Comparison of ENCODE assay signal across 17 cellular contexts in the genomic region with DNA sequence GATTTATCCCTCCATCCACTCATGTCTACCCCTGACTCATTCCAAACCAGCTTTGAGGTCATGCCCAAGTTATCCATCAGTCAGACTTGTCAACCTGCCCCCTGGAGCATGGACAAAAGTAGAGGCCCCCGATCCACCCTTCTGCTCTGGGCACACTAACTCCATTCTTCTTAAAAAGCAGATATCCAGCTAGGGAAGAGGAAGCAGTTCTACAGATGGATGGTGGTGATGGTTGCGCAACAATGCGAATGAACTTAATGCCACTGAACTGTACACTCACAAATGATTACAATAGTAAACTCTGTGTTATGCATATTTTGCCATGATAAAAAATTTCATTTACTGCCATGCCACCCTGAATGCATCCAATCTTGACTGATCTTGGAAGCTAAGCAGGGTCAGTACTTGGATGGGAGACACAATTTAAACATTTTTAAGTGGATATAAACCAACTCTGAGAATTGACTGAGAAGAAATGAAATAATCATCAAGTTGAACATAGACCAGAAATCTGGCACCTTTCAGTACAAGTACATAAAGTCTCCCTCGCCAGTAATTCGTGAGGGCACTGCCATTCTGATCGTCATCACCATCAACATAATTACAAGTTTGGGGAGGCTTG.
DNase-seq lines count a peak whose midpoint lies in the region; TF ChIP-seq lines count a peak whose summit lies in the region.
"Had no signal": no experiment of that assay in that cellular context is flagged by ENCODE, and none has a peak within 500 bp of the region (broad histone marks: within the 10 kb centered on the region; RNA-seq: fewer than 3 reads in every experiment).

No MANE protein-coding gene starts in this region.

- H3K9me3 Mint-ChIP-seq in CD8-positive, alpha-beta memory T cell, result peaks cover 0 to 3% (median 0%) of the 10 kb centered on the region in 5 donors
- no peaks in the 10 kb centered on the region for H3K9me3 Mint-ChIP-seq in activated T-helper 2 cell treated with anti-CD3 and anti-CD28 coated beads, Interferon-gamma antibody, Interleukin-2, Interleukin-4, amounts not matched to agents 10 μg/mL and 5 μg/mL and 100 μg/mL, durations not matched to agents 14 hours and 24 hours and 36 hours
- H3K9me3 Mint-ChIP-seq: T-helper 1 cell treated with Interleukin-12 subunit alpha and Interleukin-12 subunit beta and Interleukin-4 antibody, amounts not matched to agents 30 μg/mL and 1 μg/mL, for 36 hours had no signal

- peak overlapping the region; percentile 7 to 93 (median 45); a peak in 20 of 22 replicates for H3K4me2 ChIP-seq in BLaER1 treated with 17β-estradiol and CSF1 and Interleukin-3, amounts not matched to agents 10 nM and 100 nM
- H3K4me2 ChIP-seq in OCI-LY7 (ENCODE audit: low read length), result no peak overlapping the region

- intact Hi-C loops in OCI-LY7 (cut with micrococcal nuclease; ENCODE audit: unreplicated experiment), result loop anchor here (2.0 kb wide), 1 partner anchor 19 kb away; no protein-coding TSS in a partner anchor
- intact Hi-C loops in activated T-helper 2 cell treated with anti-CD3 and anti-CD28 coated beads, Interferon-gamma antibody, Interleukin-2, Interleukin-4, amounts not matched to agents 10 μg/mL and 5 μg/mL and 100 μg/mL, durations not matched to agents 14 hours and 24 hours and 36 hours (cut with micrococcal nuclease), result no loop called here

- H3K9me3 ChIP-seq in BLaER1 treated with 17β-estradiol and CSF1 and Interleukin-3, amounts not matched to agents 10 nM and 100 nM (replicated peaks in 1 of 11), result no peaks in the 10 kb centered on the region
- H3K9me3 ChIP-seq in liver (ENCODE audit: control insufficient read depth in 4 of 4, low read length in 3 of 4) (no peaks in the 10 kb centered on the region), OCI-LY7 (ENCODE audit: low read length) (no peaks in the 10 kb centered on the region)
- H3K9me3 ChIP-seq in CD8-positive, alpha-beta memory T cell (ENCODE audit: low read length), result no peaks in the 10 kb centered on the region
- H3K9me3 ChIP-seq: BLaER1 had no signal

- no peaks in the 10 kb centered on the region for H3K9me2 ChIP-seq in OCI-LY7 (ENCODE audit: insufficient read depth, low read length)

- no peak for TF ChIP-seq RAD21 in liver (IDR thresholded peaks at IDR 0.05)

- H3K27me3 Mint-ChIP-seq in CD8-positive, alpha-beta memory T cell, result peaks cover 0 to 3% of the 10 kb centered on the region in 2 donors
- H3K27me3 Mint-ChIP-seq in activated T-helper 2 cell treated with anti-CD3 and anti-CD28 coated beads, Interferon-gamma antibody, Interleukin-2, Interleukin-4, amounts not matched to agents 10 μg/mL and 5 μg/mL and 100 μg/mL, durations not matched to agents 14 hours and 24 hours and 36 hours (ENCODE audit: low read depth), result no peaks in the 10 kb centered on the region

- H3K4me3 Mint-ChIP-seq in CD8-positive, alpha-beta memory T cell, result no peak overlapping the region
- H3K4me3 Mint-ChIP-seq in activated T-helper 2 cell treated with anti-CD3 and anti-CD28 coated beads, Interferon-gamma antibody, Interleukin-2, Interleukin-4, amounts not matched to agents 10 μg/mL and 5 μg/mL and 100 μg/mL, durations not matched to agents 14 hours and 24 hours and 36 hours (ENCODE audit: low read depth), result no peak overlapping the region
- H3K4me3 Mint-ChIP-seq: T-helper 1 cell treated with Interleukin-12 subunit alpha and Interleukin-12 subunit beta and Interleukin-4 antibody, amounts not matched to agents 30 μg/mL and 1 μg/mL, for 36 hours had no signal

- H3K79me2 ChIP-seq in OCI-LY7 (ENCODE audit: insufficient read depth, low read depth, low read length), result no peaks in the 10 kb centered on the region

- TF ChIP-seq CTCF in NB4 (IDR thresholded peaks at IDR 0.05; ENCODE audit: low read depth, low read length), result no peak
- no peak for TF ChIP-seq CTCF in coronary artery (IDR thresholded peaks at IDR 0.05)
- TF ChIP-seq CTCF in liver (IDR thresholded peaks at IDR 0.05; ENCODE audit: low read depth, low read length, missing input control), result no peak
- no peak for TF ChIP-seq CTCF in OCI-LY7 (conservative IDR thresholded peaks at IDR 0.05; ENCODE audit: low read length)

- no peak overlapping the region for H2AFZ ChIP-seq in OCI-LY7 (ENCODE audit: low read length)

- peaks cover 0 to 51% (median 39%) of the 10 kb centered on the region in 11 experiments; a peak in 18 of 22 replicates for H4K20me1 ChIP-seq in BLaER1 treated with 17β-estradiol and CSF1 and Interleukin-3, amounts not matched to agents 10 nM and 100 nM
- no peaks in the 10 kb centered on the region for H4K20me1 ChIP-seq in OCI-LY7 (ENCODE audit: insufficient read depth, low read length)

- DNase-seq in NB4 (ENCODE audit: low read depth), result peak; percentile 70
- DNase-seq in coronary artery (ENCODE audit: low spot score), result no peak
- DNase-seq in DMS114 treated with DMSO at 0.1 percent for 48 hours (lab: John Stamatoyannopoulos, UW; ENCODE audit: unreplicated experiment), result no peak
- DNase-seq in OCI-LY7 (ENCODE audit: low spot score), result no peak
- DNase-seq in CD8-positive, alpha-beta memory T cell, result no peak
- DNase-seq in activated T-helper 2 cell treated with anti-CD3 and anti-CD28 coated beads, Interferon-gamma antibody, Interleukin-2, Interleukin-4, amounts not matched to agents 10 μg/mL and 5 μg/mL and 100 μg/mL, durations not matched to agents 14 hours and 24 hours and 36 hours (ENCODE audit: low spot score), result no peak
- DNase-seq: activated CD4-positive, alpha-beta T cell treated with anti-CD3 and anti-CD28 coated beads for 48 hours; activated effector memory CD4-positive, alpha-beta T cell treated with Interleukin-2 at 50 U/mL for 16 hours; erythroblast; NCI-H1694 treated with DMSO at 0.1 percent for 48 hours; stimulated activated CD4-positive, alpha-beta T cell treated with anti-CD3 and anti-CD28 coated beads, Interleukin-4, amount 100 ng/mL, for 24 hours; stimulated activated naive CD4-positive, alpha-beta T cell treated with Interleukin-2 at 50 U/mL for 16 hours had no signal

- WGBS in liver, result 72% methylated on average over 6 of the region's 6 CpGs

- H3K4me1 Mint-ChIP-seq in CD8-positive, alpha-beta memory T cell, result peaks cover 10 to 23% (median 12%) of the 10 kb centered on the region in 3 donors
- H3K4me1 Mint-ChIP-seq in activated T-helper 2 cell treated with anti-CD3 and anti-CD28 coated beads, Interferon-gamma antibody, Interleukin-2, Interleukin-4, amounts not matched to agents 10 μg/mL and 5 μg/mL and 100 μg/mL, durations not matched to agents 14 hours and 24 hours and 36 hours (ENCODE audit: low read depth), result peaks cover 14% of the 10 kb centered on the region

- peak overlapping the region in 1 of 8 donors; percentile 25 for H3K27ac Mint-ChIP-seq in CD8-positive, alpha-beta memory T cell
- no peak overlapping the region for H3K27ac Mint-ChIP-seq in activated T-helper 2 cell treated with anti-CD3 and anti-CD28 coated beads, Interferon-gamma antibody, Interleukin-2, Interleukin-4, amounts not matched to agents 10 μg/mL and 5 μg/mL and 100 μg/mL, durations not matched to agents 14 hours and 24 hours and 36 hours
- H3K27ac Mint-ChIP-seq: T-helper 1 cell treated with Interleukin-12 subunit alpha and Interleukin-12 subunit beta and Interleukin-4 antibody, amounts not matched to agents 30 μg/mL and 1 μg/mL, for 36 hours had no signal

- CTCF ChIA-PET in OCI-LY7 (lab: Charles Lee; ENCODE audit: unreplicated experiment), result no interaction called here
- CTCF ChIA-PET in CD8-positive, alpha-beta memory T cell (lab: Charles Lee), result interaction anchor here (2.1 kb wide), 1 partner anchor 196 kb away, joined by 9 read pairs; no protein-coding TSS in a partner anchor

- peaks cover 0 to 37% (median 12%) of the 10 kb centered on the region in 11 experiments; a peak in 14 of 22 replicates for H3K27me3 ChIP-seq in BLaER1 treated with 17β-estradiol and CSF1 and Interleukin-3, amounts not matched to agents 10 nM and 100 nM
- H3K27me3 ChIP-seq in liver (ENCODE audit: control insufficient read depth in 4 of 4, insufficient read depth in 4 of 4, low read length in 3 of 4), result no peaks in the 10 kb centered on the region
- H3K27me3 ChIP-seq in CD8-positive, alpha-beta memory T cell (ENCODE audit: insufficient read depth, low read length, poor library complexity, severe bottlenecking), result no peaks in the 10 kb centered on the region
- H3K27me3 ChIP-seq: BLaER1, cardiac muscle cell had no signal

- no peak overlapping the region for H3K9ac ChIP-seq in BLaER1 treated with 17β-estradiol and CSF1 and Interleukin-3, amounts not matched to agents 10 nM and 100 nM
- H3K9ac ChIP-seq in liver (ENCODE audit: low read depth in 1 of 2, low read length in 2 of 2), result no peak overlapping the region
- H3K9ac ChIP-seq: BLaER1 had no signal

- no peak for TF ChIP-seq POLR2A in NB4 (IDR thresholded peaks at IDR 0.05; ENCODE audit: extremely low read depth, insufficient read length)

- no peak overlapping the region for H3K4me3 ChIP-seq in BLaER1 treated with 17β-estradiol and CSF1 and Interleukin-3, amounts not matched to agents 10 nM and 100 nM
- H3K4me3 ChIP-seq in NB4 (ENCODE audit: low read depth, low read length) (no peak overlapping the region), coronary artery (no peak overlapping the region), liver (ENCODE audit: low read depth in 1 of 3, low read length in 3 of 3) (no peak overlapping the region), OCI-LY7 (ENCODE audit: low read depth, low read length, poor library complexity, severe bottlenecking) (no peak overlapping the region)
- no peak overlapping the region for H3K4me3 ChIP-seq in CD8-positive, alpha-beta memory T cell (ENCODE audit: low read length)
- H3K4me3 ChIP-seq: BLaER1, cardiac muscle cell had no signal

- peaks cover 2 to 39% (median 5%) of the 10 kb centered on the region in 3 donors for H3K36me3 Mint-ChIP-seq in CD8-positive, alpha-beta memory T cell
- peaks cover 24% of the 10 kb centered on the region for H3K36me3 Mint-ChIP-seq in activated T-helper 2 cell treated with anti-CD3 and anti-CD28 coated beads, Interferon-gamma antibody, Interleukin-2, Interleukin-4, amounts not matched to agents 10 μg/mL and 5 μg/mL and 100 μg/mL, durations not matched to agents 14 hours and 24 hours and 36 hours (ENCODE audit: low read depth)

- peaks cover 30 to 56% (median 48%) of the 10 kb centered on the region in 10 experiments for H3K4me1 ChIP-seq in BLaER1 treated with 17β-estradiol and CSF1 and Interleukin-3, amounts not matched to agents 10 nM and 100 nM
- H3K4me1 ChIP-seq in liver (ENCODE audit: control insufficient read depth in 4 of 4, insufficient read depth in 4 of 4, low read length in 3 of 4), result peaks cover 0 to 2% (median 0%) of the 10 kb centered on the region in 4 donors
- H3K4me1 ChIP-seq in OCI-LY7 (ENCODE audit: insufficient read depth, low read length, poor library complexity, severe bottlenecking), result no peaks in the 10 kb centered on the region
- H3K4me1 ChIP-seq in CD8-positive, alpha-beta memory T cell (ENCODE audit: insufficient read depth, low read length), result no peaks in the 10 kb centered on the region

- POLR2A ChIA-PET in OCI-LY7 (lab: Charles Lee), result interaction anchor here (0.7 kb wide), 1 partner anchor 58 kb away, joined by 3 read pairs; no protein-coding TSS in a partner anchor
- POLR2A ChIA-PET in CD8-positive, alpha-beta memory T cell (lab: Charles Lee), result no interaction called here

- no peak overlapping the region for H3K27ac ChIP-seq in BLaER1 treated with 17β-estradiol and CSF1 and Interleukin-3, amounts not matched to agents 10 nM and 100 nM
- H3K27ac ChIP-seq in coronary artery (peak overlapping the region; percentile 84 to 89), liver (ENCODE audit: low read depth in 1 of 2, low read length in 2 of 2) (no peak overlapping the region), OCI-LY7 (ENCODE audit: low read depth, low read length, poor library complexity, severe bottlenecking) (no peak overlapping the region)
- H3K27ac ChIP-seq in CD8-positive, alpha-beta memory T cell (ENCODE audit: low read depth, low read length), result no peak overlapping the region

- no TSS peak for BruUV-seq in OCI-LY7 (replicated peaks; lab: Mats Ljungman, UMichigan)

- H3K36me3 ChIP-seq in BLaER1 treated with 17β-estradiol and CSF1 and Interleukin-3, amounts not matched to agents 10 nM and 100 nM, result peaks cover 0 to 22% (median 0%) of the 10 kb centered on the region in 11 experiments; a peak in 5 of 22 replicates
- no peaks in the 10 kb centered on the region for H3K36me3 ChIP-seq in liver (ENCODE audit: control insufficient read depth in 4 of 4, insufficient read depth in 3 of 4, low read depth in 1 of 4, low read length in 3 of 4)
- H3K36me3 ChIP-seq in OCI-LY7 (ENCODE audit: insufficient read depth, low read length), result no peaks in the 10 kb centered on the region
- no peaks in the 10 kb centered on the region for H3K36me3 ChIP-seq in CD8-positive, alpha-beta memory T cell (ENCODE audit: insufficient read depth, low read length)
- H3K36me3 ChIP-seq: cardiac muscle cell had no signal

Comparison
In these comparisons a context has a peak if more than half of its experiments do, and no peak if none do; other contexts are left out.
1. H3K27ac ChIP-seq: peak in coronary artery (2 of 2); none in BLaER1 treated with 17β-estradiol and CSF1 and Interleukin-3, amounts not matched to agents 10 nM and 100 nM (0 of 11), liver (0 of 2), OCI-LY7 (single experiment) and CD8-positive, alpha-beta memory T cell (single experiment).